Comparison of ENCODE assay signal across 1 cellular context in the genomic region with DNA sequence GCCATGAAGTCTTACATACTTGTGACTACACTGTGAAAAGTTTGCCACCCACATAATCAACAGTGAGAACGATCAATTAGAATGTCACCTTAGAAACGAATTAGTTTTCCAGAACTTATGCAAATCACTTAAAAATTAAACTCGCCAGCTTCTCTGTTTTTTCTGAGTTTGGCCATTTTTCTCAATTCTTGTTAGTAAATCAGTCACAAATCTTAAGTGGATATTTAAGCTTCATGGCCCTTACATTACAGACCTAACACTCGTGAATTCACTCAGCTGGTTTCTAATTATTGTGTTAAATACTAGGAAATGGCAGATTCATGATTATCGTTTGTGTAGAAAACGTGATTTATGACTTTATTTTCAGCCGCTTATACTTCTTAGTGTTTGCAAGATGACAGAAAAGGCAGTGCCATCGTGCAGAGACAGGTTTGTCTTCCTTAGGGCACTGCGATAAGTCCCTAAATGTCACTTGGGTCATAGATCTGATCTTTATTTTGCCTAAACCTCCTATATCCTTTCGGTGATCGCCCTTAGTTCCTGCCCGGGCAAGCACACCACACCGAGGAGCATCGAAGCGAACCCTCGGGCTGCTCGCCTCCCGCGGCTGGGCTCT.
TF ChIP-seq lines count a peak whose summit lies in the region.

No MANE protein-coding gene starts in this region.

TF ChIP-seq in HEK293, 187 proteins besides CTCF, POLR2A, EP300 and RAD21 (continued from another document):
- TF ChIP-seq, protein P1, sequence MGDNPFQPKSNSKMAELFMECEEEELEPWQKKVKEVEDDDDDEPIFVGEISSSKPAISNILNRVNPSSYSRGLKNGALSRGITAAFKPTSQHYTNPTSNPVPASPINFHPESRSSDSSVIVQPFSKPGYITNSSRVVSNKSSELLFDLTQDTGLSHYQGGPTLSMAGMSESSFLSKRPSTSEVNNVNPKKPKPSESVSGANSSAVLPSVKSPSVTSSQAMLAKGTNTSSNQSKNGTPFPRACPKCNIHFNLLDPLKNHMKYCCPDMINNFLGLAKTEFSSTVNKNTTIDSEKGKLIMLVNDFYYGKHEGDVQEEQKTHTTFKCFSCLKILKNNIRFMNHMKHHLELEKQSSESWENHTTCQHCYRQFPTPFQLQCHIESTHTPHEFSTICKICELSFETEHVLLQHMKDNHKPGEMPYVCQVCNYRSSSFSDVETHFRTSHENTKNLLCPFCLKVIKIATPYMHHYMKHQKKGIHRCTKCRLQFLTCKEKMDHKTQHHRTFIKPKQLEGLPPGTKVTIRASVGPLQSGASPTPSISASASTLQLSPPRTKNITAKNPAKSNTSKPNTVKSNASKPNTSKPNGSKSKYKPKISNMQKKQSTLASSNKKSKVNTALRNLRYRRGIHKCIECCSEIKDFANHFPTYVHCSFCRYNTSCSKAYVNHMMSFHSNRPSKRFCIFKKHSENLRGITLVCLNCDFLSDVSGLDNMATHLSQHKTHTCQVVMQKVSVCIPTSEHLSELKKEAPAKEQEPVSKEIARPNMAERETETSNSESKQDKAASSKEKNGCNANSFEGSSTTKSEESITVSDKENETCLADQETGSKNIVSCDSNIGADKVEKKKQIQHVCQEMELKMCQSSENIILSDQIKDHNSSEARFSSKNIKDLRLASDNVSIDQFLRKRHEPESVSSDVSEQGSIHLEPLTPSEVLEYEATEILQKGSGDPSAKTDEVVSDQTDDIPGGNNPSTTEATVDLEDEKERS (tag by site-specific recombination; IDR thresholded peaks at IDR 0.05) = no peak
- no peak for TF ChIP-seq GLI4 (tag by site-specific recombination; IDR thresholded peaks at IDR 0.05)
- TF ChIP-seq ZNF10 (tag by site-specific recombination; IDR thresholded peaks at IDR 0.05) = no peak
- TF ChIP-seq ZNF792 (tag by site-specific recombination; IDR thresholded peaks at IDR 0.05) = no peak
- TF ChIP-seq ZNF600 (tag by site-specific recombination; IDR thresholded peaks at IDR 0.05) = peak; percentile 47
- no peak for TF ChIP-seq ZNF776 (tag by site-specific recombination; IDR thresholded peaks at IDR 0.05; ENCODE audit: borderline replicate concordance)
- no peak for TF ChIP-seq ZNF155 (tag by site-specific recombination; IDR thresholded peaks at IDR 0.05)
- no peak for TF ChIP-seq ZNF211 (tag by site-specific recombination; IDR thresholded peaks at IDR 0.05; ENCODE audit: low read depth)
- no peak for TF ChIP-seq ZNF768 (tag by site-specific recombination; IDR thresholded peaks at IDR 0.05)
- TF ChIP-seq, protein P2, sequence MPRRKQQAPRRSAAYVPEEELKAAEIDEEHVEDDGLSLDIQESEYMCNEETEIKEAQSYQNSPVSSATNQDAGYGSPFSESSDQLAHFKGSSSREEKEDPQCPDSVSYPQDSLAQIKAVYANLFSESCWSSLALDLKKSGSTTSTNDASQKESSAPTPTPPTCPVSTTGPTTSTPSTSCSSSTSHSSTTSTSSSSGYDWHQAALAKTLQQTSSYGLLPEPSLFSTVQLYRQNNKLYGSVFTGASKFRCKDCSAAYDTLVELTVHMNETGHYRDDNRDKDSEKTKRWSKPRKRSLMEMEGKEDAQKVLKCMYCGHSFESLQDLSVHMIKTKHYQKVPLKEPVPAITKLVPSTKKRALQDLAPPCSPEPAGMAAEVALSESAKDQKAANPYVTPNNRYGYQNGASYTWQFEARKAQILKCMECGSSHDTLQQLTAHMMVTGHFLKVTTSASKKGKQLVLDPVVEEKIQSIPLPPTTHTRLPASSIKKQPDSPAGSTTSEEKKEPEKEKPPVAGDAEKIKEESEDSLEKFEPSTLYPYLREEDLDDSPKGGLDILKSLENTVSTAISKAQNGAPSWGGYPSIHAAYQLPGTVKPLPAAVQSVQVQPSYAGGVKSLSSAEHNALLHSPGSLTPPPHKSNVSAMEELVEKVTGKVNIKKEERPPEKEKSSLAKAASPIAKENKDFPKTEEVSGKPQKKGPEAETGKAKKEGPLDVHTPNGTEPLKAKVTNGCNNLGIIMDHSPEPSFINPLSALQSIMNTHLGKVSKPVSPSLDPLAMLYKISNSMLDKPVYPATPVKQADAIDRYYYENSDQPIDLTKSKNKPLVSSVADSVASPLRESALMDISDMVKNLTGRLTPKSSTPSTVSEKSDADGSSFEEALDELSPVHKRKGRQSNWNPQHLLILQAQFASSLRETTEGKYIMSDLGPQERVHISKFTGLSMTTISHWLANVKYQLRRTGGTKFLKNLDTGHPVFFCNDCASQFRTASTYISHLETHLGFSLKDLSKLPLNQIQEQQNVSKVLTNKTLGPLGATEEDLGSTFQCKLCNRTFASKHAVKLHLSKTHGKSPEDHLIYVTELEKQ (tag by site-specific recombination; IDR thresholded peaks at IDR 0.05; ENCODE audit: borderline replicate concordance) = no peak
- TF ChIP-seq ZNF48 (tag by site-specific recombination; IDR thresholded peaks at IDR 0.05) = no peak
- TF ChIP-seq ZNF76 (tag by site-specific recombination; IDR thresholded peaks at IDR 0.05; ENCODE audit: borderline replicate concordance, low read depth) = no peak
- no peak for TF ChIP-seq ZNF514 (tag by site-specific recombination; IDR thresholded peaks at IDR 0.05)
- TF ChIP-seq ZFP37 (tag by site-specific recombination; IDR thresholded peaks at IDR 0.05) = no peak
- TF ChIP-seq, protein P3, sequence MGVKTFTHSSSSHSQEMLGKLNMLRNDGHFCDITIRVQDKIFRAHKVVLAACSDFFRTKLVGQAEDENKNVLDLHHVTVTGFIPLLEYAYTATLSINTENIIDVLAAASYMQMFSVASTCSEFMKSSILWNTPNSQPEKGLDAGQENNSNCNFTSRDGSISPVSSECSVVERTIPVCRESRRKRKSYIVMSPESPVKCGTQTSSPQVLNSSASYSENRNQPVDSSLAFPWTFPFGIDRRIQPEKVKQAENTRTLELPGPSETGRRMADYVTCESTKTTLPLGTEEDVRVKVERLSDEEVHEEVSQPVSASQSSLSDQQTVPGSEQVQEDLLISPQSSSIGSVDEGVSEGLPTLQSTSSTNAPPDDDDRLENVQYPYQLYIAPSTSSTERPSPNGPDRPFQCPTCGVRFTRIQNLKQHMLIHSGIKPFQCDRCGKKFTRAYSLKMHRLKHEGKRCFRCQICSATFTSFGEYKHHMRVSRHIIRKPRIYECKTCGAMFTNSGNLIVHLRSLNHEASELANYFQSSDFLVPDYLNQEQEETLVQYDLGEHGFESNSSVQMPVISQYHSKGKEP (tag by site-specific recombination; IDR thresholded peaks at IDR 0.05) = no peak
- TF ChIP-seq SETDB1 (IDR thresholded peaks at IDR 0.05; ENCODE audit: insufficient read length, low read length) = no peak
- TF ChIP-seq KLF10 (tag by site-specific recombination; IDR thresholded peaks at IDR 0.05) = no peak
- TF ChIP-seq ZNF660 (tag by site-specific recombination; IDR thresholded peaks at IDR 0.05) = no peak
- TF ChIP-seq ZNF354C (tag by site-specific recombination; IDR thresholded peaks at IDR 0.05; ENCODE audit: borderline replicate concordance, low read depth) = no peak
- TF ChIP-seq, protein P4, sequence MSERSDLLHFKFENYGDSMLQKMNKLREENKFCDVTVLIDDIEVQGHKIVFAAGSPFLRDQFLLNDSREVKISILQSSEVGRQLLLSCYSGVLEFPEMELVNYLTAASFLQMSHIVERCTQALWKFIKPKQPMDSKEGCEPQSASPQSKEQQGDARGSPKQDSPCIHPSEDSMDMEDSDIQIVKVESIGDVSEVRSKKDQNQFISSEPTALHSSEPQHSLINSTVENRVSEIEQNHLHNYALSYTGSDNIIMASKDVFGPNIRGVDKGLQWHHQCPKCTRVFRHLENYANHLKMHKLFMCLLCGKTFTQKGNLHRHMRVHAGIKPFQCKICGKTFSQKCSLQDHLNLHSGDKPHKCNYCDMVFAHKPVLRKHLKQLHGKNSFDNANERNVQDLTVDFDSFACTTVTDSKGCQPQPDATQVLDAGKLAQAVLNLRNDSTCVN (tag by site-specific recombination; optimal IDR thresholded peaks at IDR 0.05) = no peak
- TF ChIP-seq ZNF530 (tag by site-specific recombination; IDR thresholded peaks at IDR 0.05; ENCODE audit: low read depth) = no peak
- no peak for TF ChIP-seq ZNF654 (tag by site-specific recombination; IDR thresholded peaks at IDR 0.05; ENCODE audit: low read depth)
- TF ChIP-seq ZNF221 (tag by site-specific recombination; IDR thresholded peaks at IDR 0.05; ENCODE audit: borderline replicate concordance) = no peak
- TF ChIP-seq ZXDB (tag by site-specific recombination; IDR thresholded peaks at IDR 0.05) = no peak
